ENCODE assay signal across 8 cellular contexts in the genomic region with DNA sequence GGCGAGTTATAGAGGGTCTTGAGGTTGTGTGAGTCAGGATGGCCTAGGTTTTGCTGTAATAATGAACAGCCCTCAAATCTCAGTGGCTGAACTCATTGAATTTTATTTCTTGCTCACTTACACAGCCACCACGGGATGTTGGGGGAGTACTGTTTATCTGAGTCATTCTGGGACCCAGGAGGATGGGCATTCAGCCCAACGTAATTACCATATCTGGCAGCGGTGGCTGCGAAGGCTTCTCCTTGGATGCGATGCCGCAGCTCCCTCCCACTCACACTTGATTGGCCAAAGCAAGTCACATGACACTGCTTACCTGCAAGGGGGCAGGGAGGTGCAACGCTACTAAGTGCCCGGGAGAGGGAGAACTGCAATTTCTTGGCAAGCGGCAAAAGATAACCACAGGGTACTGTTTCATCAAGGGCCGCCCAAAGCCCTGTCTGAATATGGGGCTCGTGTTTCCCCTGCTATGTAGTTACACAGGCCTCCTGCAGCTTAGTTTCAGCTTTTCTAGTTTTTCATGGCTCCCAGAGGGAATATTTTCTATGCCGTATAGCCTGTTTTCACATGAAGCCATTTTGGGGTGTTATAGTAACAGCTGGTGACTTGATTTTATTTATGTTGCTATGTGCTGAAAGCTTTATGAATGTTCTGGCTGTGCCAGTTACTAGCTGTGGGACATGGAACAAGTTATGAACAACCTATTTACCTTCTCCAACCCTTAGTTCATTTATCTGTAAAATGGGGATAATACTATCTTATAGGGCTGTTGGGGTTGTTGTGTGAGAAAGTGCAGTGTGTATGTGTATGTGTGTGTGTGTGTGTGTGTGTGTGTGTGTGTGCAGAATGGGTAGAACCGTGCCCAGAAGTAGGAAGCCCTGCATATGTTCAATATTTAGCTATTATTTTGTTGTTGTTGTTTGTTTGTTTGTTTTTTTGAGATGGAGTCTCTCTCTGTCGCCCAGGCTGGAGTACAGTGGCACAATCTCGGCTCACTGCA. TPM values are rescaled to one million over a fixed set of nuclear protein-coding genes. Genes with fewer than 3 reads are reported as not detected.
A peak's percentile ranks its signal among the peaks of the same experiment; 100 is the strongest.
DNase-seq lines count a peak whose midpoint lies in the region; ATAC-seq and TF ChIP-seq lines count a peak whose summit lies in the region.

No MANE protein-coding gene starts in this region.

- H3K9me3 Mint-ChIP-seq in CD4-positive, alpha-beta memory T cell, result no peaks in the 10 kb centered on the region
- peaks cover 3% of the 10 kb centered on the region for H3K9me3 Mint-ChIP-seq in osteocyte (ENCODE audit: unreplicated experiment)

- H3K27me3 Mint-ChIP-seq in CD4-positive, alpha-beta memory T cell, result no peaks in the 10 kb centered on the region
- no peaks in the 10 kb centered on the region for H3K27me3 Mint-ChIP-seq in osteocyte (ENCODE audit: unreplicated experiment)

- peak; percentile 36 to 77 (median 54) for DNase-seq in CD4-positive, alpha-beta memory T cell
- peak; percentile 64 for DNase-seq in NB4 (ENCODE audit: low read depth)
- peak; percentile 23 for DNase-seq in activated CD4-positive, CD25-positive, alpha-beta regulatory T cell treated with anti-CD3 and anti-CD28 coated beads, Interleukin-2, amount 50 U/mL, for 16 hours (ENCODE audit: low read depth, low spot score)
- peak; percentile 84 for DNase-seq in ecto neural progenitor cell (ENCODE audit: low spot score)
- DNase-seq in osteocyte (ENCODE audit: extremely low spot score, unreplicated experiment), result no peak
- DNase-seq in NCI-H1694 (lab: John Stamatoyannopoulos, UW), result no peak
- DNase-seq in GM10266 (ENCODE audit: extremely low spot score), result no peak

- no peaks in the 10 kb centered on the region for H3K27me3 ChIP-seq in CD4-positive, alpha-beta memory T cell (ENCODE audit: insufficient read depth, low read length)

- no peak overlapping the region for H3K27ac ChIP-seq in CD4-positive, alpha-beta memory T cell (ENCODE audit: low read depth, low read length)

- peaks cover 2 to 21% (median 4%) of the 10 kb centered on the region in 4 donors for H3K4me1 Mint-ChIP-seq in CD4-positive, alpha-beta memory T cell
- H3K4me1 Mint-ChIP-seq in osteocyte (ENCODE audit: unreplicated experiment), result peaks cover 3% of the 10 kb centered on the region

- H3K4me3 ChIP-seq in CD4-positive, alpha-beta memory T cell (ENCODE audit: low read length in 2 of 2), result no peak overlapping the region
- H3K4me3 ChIP-seq in NB4 (ENCODE audit: low read depth, low read length), result no peak overlapping the region

- H3K27ac Mint-ChIP-seq in CD4-positive, alpha-beta memory T cell, result peak overlapping the region in 4 of 7 donors; percentile 3 to 63 (median 20)
- no peak overlapping the region for H3K27ac Mint-ChIP-seq in osteocyte (ENCODE audit: unreplicated experiment)

- CTCF ChIA-PET in CD4-positive, alpha-beta memory T cell (lab: Charles Lee; ENCODE audit: partially characterized antibody), result interaction anchor here (1.0 to 2.2 kb wide), 3 partner anchors 9 to 299 kb away, joined by 3 to 8 read pairs (median 3); no protein-coding TSS in a partner anchor

- H3K9me3 ChIP-seq in CD4-positive, alpha-beta memory T cell (ENCODE audit: control insufficient read depth in 1 of 2, low read length in 2 of 2), result no peaks in the 10 kb centered on the region

- H3K4me3 Mint-ChIP-seq in CD4-positive, alpha-beta memory T cell, result no peak overlapping the region
- H3K4me3 Mint-ChIP-seq in osteocyte (ENCODE audit: unreplicated experiment), result no peak overlapping the region

- no peak for ATAC-seq in HG02981 (IDR thresholded peaks at IDR 0.05; ENCODE audit: unreplicated experiment)

- POLR2A ChIA-PET in CD4-positive, alpha-beta memory T cell (lab: Charles Lee; ENCODE audit: partially characterized antibody), result interaction anchor here (0.5 kb wide), 1 partner anchor 140 kb away, joined by 4 read pairs; no protein-coding TSS in a partner anchor

- peaks cover 8 to 10% of the 10 kb centered on the region in 2 donors for H3K36me3 Mint-ChIP-seq in CD4-positive, alpha-beta memory T cell
- peaks cover 3% of the 10 kb centered on the region for H3K36me3 Mint-ChIP-seq in osteocyte (ENCODE audit: unreplicated experiment)

- no peaks in the 10 kb centered on the region for H3K36me3 ChIP-seq in CD4-positive, alpha-beta memory T cell (ENCODE audit: insufficient read depth, low read length)

- no peak for TF ChIP-seq CTCF in NB4 (IDR thresholded peaks at IDR 0.05; ENCODE audit: low read depth, low read length)
- TF ChIP-seq CTCF in osteocyte (IDR thresholded peaks at IDR 0.05), result peak; percentile 17
- TF ChIP-seq CTCF in GM10266 (IDR thresholded peaks at IDR 0.05; ENCODE audit: control insufficient read depth, insufficient read depth, low read depth, missing control alignments), result no peak

- no peaks in the 10 kb centered on the region for H3K4me1 ChIP-seq in CD4-positive, alpha-beta memory T cell (ENCODE audit: insufficient read depth, low read length)

- intact Hi-C loops in CD4-positive, alpha-beta memory T cell (cut with micrococcal nuclease), result loop anchor here (1.0 kb wide), 1 partner anchor 70 kb away; no protein-coding TSS in a partner anchor

- no peak for TF ChIP-seq POLR2A in NB4 (IDR thresholded peaks at IDR 0.05; ENCODE audit: extremely low read depth, insufficient read length)

RNA-seq across cellular contexts. Expression of a gene that starts 20.1 kb away (rescaled TPM):
- 10 to 100 TPM; 10.5 to 11.8 TPM for total RNA-seq in CD4-positive, alpha-beta memory T cell
- 1 to 10 TPM in 1 of 2 donors, under 1 TPM in 1; 0.25 to 1.6 TPM for polyA plus RNA-seq in CD4-positive, alpha-beta memory T cell
- 5.7 and 6.6 TPM in 2 replicates for total RNA-seq in osteocyte

RNA-seq across cellular contexts. Expression of a gene that starts 20.4 kb away (rescaled TPM):
- total RNA-seq in CD4-positive, alpha-beta memory T cell, result 100 to 1,000 TPM; 118 to 124 TPM
- 10 to 100 TPM; 13.4 to 30.6 TPM for polyA plus RNA-seq in CD4-positive, alpha-beta memory T cell
- total RNA-seq in osteocyte, result 19.0 and 23.0 TPM in 2 replicates

Comparison
In these comparisons a context has a peak if more than half of its experiments do, and no peak if none do; other contexts are left out.
1. DNase-seq: peak in CD4-positive, alpha-beta memory T cell (5 of 5), NB4 (single experiment), activated CD4-positive, CD25-positive, alpha-beta regulatory T cell treated with anti-CD3 and anti-CD28 coated beads, Interleukin-2, amount 50 U/mL, for 16 hours (single experiment) and ecto neural progenitor cell (single experiment); none in osteocyte (single experiment), NCI-H1694 (single experiment) and GM10266 (single experiment).